In the genomic region with DNA sequence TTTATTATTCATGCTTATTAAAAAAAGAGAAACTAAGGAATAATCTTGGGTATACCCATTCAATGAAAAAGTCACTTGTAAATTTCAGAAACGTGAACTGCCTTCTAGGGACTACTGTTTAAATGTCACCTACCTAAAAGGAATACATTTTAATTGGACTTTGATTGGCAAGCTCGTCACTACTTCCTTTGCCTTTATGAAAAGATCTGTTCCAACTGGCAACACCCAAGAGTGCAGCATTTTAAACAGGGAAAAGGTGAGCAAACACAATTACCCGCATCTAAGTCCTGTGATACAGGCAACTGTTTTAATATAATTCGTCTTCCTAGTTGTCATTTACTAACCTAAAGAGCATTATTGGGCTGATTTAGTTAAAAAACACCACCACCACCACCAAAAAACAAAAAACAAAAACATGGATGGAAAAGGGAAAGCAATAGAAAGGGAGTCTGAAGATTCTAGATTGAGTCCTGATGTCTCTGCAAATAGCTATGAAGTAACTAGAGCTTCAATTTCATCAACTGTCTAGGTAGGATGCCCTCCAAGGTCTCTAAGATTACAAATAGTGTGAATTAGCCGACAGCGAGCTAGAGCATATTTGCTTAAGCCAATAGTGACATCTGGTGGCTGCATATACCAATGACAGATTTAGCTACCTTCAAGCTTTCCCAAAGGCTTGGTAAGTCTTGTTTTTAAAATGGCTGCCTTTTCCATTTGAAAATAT, we compare ENCODE assay signal across 8 cellular contexts. TPM values are rescaled to one million over a fixed set of nuclear protein-coding genes. Genes with fewer than 3 reads are reported as not detected.
A peak's percentile ranks its signal among the peaks of the same experiment; 100 is the strongest.
DNase-seq lines count a peak whose midpoint lies in the region; ATAC-seq, FAIRE-seq and TF ChIP-seq lines count a peak whose summit lies in the region.

No MANE protein-coding gene starts in this region.

- DNase-seq in Ammon's horn (ENCODE audit: low spot score) (peak; percentile 93), NB4 (ENCODE audit: low read depth) (peak; percentile 88), RWPE2 (ENCODE audit: low spot score) (no peak), keratinocyte (ENCODE audit: low read depth, low spot score) (peak; percentile 25)
- DNase-seq in central memory CD4-positive, alpha-beta T cell = peak; percentile 33
- DNase-seq in stimulated activated CD8-positive, alpha-beta memory T cell treated with anti-CD3 and anti-CD28 coated beads, Interleukin-7, amount 100 ng/mL, for 4 hours (ENCODE audit: low read depth in 2 of 2) = peak; percentile 8

- no peak overlapping the region for H3K9ac ChIP-seq in keratinocyte (ENCODE audit: control insufficient read depth, extremely low read depth, insufficient read depth, low read length)

- H3K27me3 ChIP-seq in RWPE2 (ENCODE audit: insufficient read depth, poor library complexity, severe bottlenecking) (no peaks in the 10 kb centered on the region), keratinocyte (ENCODE audit: control insufficient read depth, extremely low read depth, insufficient read depth, low read length) (no peaks in the 10 kb centered on the region)

- H3K27ac ChIP-seq in RWPE2 (ENCODE audit: poor library complexity, severe bottlenecking) (no peak overlapping the region), keratinocyte (ENCODE audit: control insufficient read depth, insufficient read depth, low read length) (no peak overlapping the region)

- TF ChIP-seq POLR2A in NB4 (IDR thresholded peaks at IDR 0.05; ENCODE audit: extremely low read depth, insufficient read length) = no peak

- H3K36me3 ChIP-seq in RWPE2 (ENCODE audit: low read depth) (no peaks in the 10 kb centered on the region), keratinocyte (ENCODE audit: control insufficient read depth in 2 of 2, extremely low read depth in 1 of 2, insufficient read depth in 2 of 2, low read length in 2 of 2) (no peaks in the 10 kb centered on the region)

- no peaks in the 10 kb centered on the region for H4K20me1 ChIP-seq in keratinocyte (ENCODE audit: control insufficient read depth, extremely low read depth, insufficient read depth, low read length)

- H3K9me1 ChIP-seq in keratinocyte (ENCODE audit: control insufficient read depth, extremely low read depth, insufficient read depth, low read length) = no peaks in the 10 kb centered on the region

- peak overlapping the region; percentile 32 for H3K4me2 ChIP-seq in keratinocyte (ENCODE audit: control insufficient read depth, extremely low read depth, insufficient read depth, low read depth, low read length)

- peak; percentile 48 for FAIRE-seq in keratinocyte (lab: Jason Lieb, UNC)

- peak; percentile 84 for TF ChIP-seq CTCF in NB4 (IDR thresholded peaks at IDR 0.05; ENCODE audit: low read depth, low read length)
- peak; percentile 90 for TF ChIP-seq CTCF in RWPE2 (IDR thresholded peaks at IDR 0.05; ENCODE audit: poor library complexity, severe bottlenecking)
- TF ChIP-seq CTCF in keratinocyte (optimal IDR thresholded peaks at IDR 0.05 in 1 of 3, IDR thresholded peaks at IDR 0.05 in 1 of 3, conservative IDR thresholded peaks at IDR 0.05 in 1 of 3; ENCODE audit: extremely low read depth in 1 of 3, insufficient read depth in 2 of 3, low read length in 3 of 3) = peak; percentile 52 to 74 (median 65)

- peak overlapping the region; percentile 49 for H2AFZ ChIP-seq in keratinocyte (ENCODE audit: control insufficient read depth, low read length)

- no peaks in the 10 kb centered on the region for H3K4me1 ChIP-seq in RWPE2 (ENCODE audit: insufficient read depth, poor library complexity, severe bottlenecking)
- peaks cover 3% of the 10 kb centered on the region for H3K4me1 ChIP-seq in keratinocyte (ENCODE audit: control insufficient read depth, extremely low read depth, insufficient read depth, low read length)

- dilution Hi-C loops in keratinocyte (cut with MboI; ENCODE audit: extremely low pct_ligation_motif_present, low sequenced_read_pairs) = no loop called here

- H3K4me3 ChIP-seq in NB4 (ENCODE audit: low read depth, low read length) (no peak overlapping the region), RWPE2 (ENCODE audit: severe bottlenecking) (no peak overlapping the region), keratinocyte (ENCODE audit: control insufficient read depth in 2 of 3, extremely low read depth in 1 of 3, insufficient read depth in 2 of 3, low read depth in 1 of 3, low read length in 3 of 3) (no peak overlapping the region)

- no peaks in the 10 kb centered on the region for H3K79me2 ChIP-seq in keratinocyte (ENCODE audit: control insufficient read depth, insufficient read depth, low read length)

- ATAC-seq in GM18498 (IDR thresholded peaks at IDR 0.05; ENCODE audit: unreplicated experiment) = peak; percentile 96
- ATAC-seq in HG02763 (IDR thresholded peaks at IDR 0.05; ENCODE audit: unreplicated experiment) = peak; percentile 86
- ATAC-seq in RWPE2 (ENCODE audit: low read depth) = peak; percentile 93

- H3K9me3 ChIP-seq in RWPE2 (ENCODE audit: severe bottlenecking) = no peaks in the 10 kb centered on the region
- H3K9me3 ChIP-seq in keratinocyte (ENCODE audit: control insufficient read depth, low read depth, low read length) = no peaks in the 10 kb centered on the region

RNA-seq across cellular contexts. Expression of gene ICA1, which starts 33.8 kb away (rescaled TPM):
- polyA plus RNA-seq in keratinocyte = 1.1 to 1.9 TPM (median 1.1 TPM) in 3 replicates
- polyA plus RNA-seq in keratinocyte (2011; ENCODE audit: low read depth) = 5.6 TPM
- polyA plus RNA-seq in keratinocyte (2011; cell fraction: cytosol; rRNA removed) = 2.1 and 2.3 TPM in 2 replicates
- polyA plus RNA-seq in keratinocyte (2011; cell fraction: nucleus; rRNA removed) = 4.6 and 7.7 TPM in 2 replicates
- 1.5 and 5.6 TPM in 2 replicates for polyA plus RNA-seq in keratinocyte (2012; ENCODE audit: low replicate concordance)
- polyA minus RNA-seq in keratinocyte = 2.8 to 7.0 TPM in 2 of 3 replicates, not detected in the other
- polyA minus RNA-seq in keratinocyte (2011; cell fraction: cytosol; rRNA and poly(A)+ RNA removed) = 1.9 TPM
- 2.0 and 4.6 TPM in 2 replicates for polyA minus RNA-seq in keratinocyte (2011; cell fraction: nucleus; rRNA and poly(A)+ RNA removed)
